Comparison of ENCODE assay signal across 9 cellular contexts in the genomic region with DNA sequence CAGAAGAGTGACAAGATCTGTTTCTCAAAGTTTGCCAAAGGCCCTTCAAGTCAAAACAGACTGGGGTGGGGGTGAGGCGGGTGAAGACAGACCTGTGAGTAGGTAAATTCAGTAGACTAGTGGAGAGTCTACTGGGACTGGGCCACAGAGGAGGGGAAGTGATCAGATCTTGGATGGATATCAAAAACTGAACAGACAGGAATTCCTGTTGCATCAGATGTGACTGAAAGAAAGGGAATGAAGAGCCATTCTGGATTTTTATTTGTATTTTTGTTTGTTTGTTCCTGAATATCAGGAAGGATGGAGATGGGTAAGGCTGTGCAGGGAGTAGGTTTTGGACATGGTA. TPM values are rescaled to one million over a fixed set of nuclear protein-coding genes. Genes with fewer than 3 reads are reported as not detected.
DNase-seq lines count a peak whose midpoint lies in the region; ATAC-seq and TF ChIP-seq lines count a peak whose summit lies in the region.
"Not testable (repeated sequence)": the region's sequence is repeated elsewhere in the genome, so short reads cannot be mapped to it uniquely, and the experiment has no call there.
"Had no signal": no experiment of that assay in that cellular context is flagged by ENCODE, and none has a peak within 500 bp of the region (broad histone marks: within the 10 kb centered on the region; RNA-seq: fewer than 3 reads in every experiment).

No MANE protein-coding gene starts in this region.

- peaks cover 22 to 36% of the 10 kb centered on the region in 2 experiments for H3K36me3 ChIP-seq in HEK293 (ENCODE audit: control insufficient read depth in 2 of 2, insufficient read depth in 1 of 2, low read length in 2 of 2)
- H3K36me3 ChIP-seq in PC-9 (ENCODE audit: low read depth): peaks cover 19% of the 10 kb centered on the region; the same call in 1 of the 2 replicates
- H3K36me3 ChIP-seq in heart left ventricle: peaks cover 0 to 30% (median 21%) of the 10 kb centered on the region in 9 donors
- H3K36me3 ChIP-seq in skeletal muscle tissue (ENCODE audit: control insufficient read depth in 3 of 3, insufficient read depth in 3 of 3, low read length in 3 of 3): peaks cover 19 to 27% (median 25%) of the 10 kb centered on the region in 3 donors

- not testable (repeated sequence) for H3K4me1 Mint-ChIP-seq in activated T-helper 2 cell treated with anti-CD3 and anti-CD28 coated beads, Interferon-gamma antibody, Interleukin-2, Interleukin-4, amounts not matched to agents 10 μg/mL and 5 μg/mL and 100 μg/mL, durations not matched to agents 14 hours and 24 hours and 36 hours (ENCODE audit: low read depth); mesothelial cell of epicardium

- H3K4me3 Mint-ChIP-seq in activated T-helper 2 cell treated with anti-CD3 and anti-CD28 coated beads, Interferon-gamma antibody, Interleukin-2, Interleukin-4, amounts not matched to agents 10 μg/mL and 5 μg/mL and 100 μg/mL, durations not matched to agents 14 hours and 24 hours and 36 hours (ENCODE audit: low read depth): peak overlapping the region; percentile 78
- H3K4me3 Mint-ChIP-seq in mesothelial cell of epicardium: peak overlapping the region; percentile 66

- H3K9me3 Mint-ChIP-seq in activated T-helper 2 cell treated with anti-CD3 and anti-CD28 coated beads, Interferon-gamma antibody, Interleukin-2, Interleukin-4, amounts not matched to agents 10 μg/mL and 5 μg/mL and 100 μg/mL, durations not matched to agents 14 hours and 24 hours and 36 hours: peaks cover 43% of the 10 kb centered on the region
- peaks cover 62% of the 10 kb centered on the region for H3K9me3 Mint-ChIP-seq in mesothelial cell of epicardium

- not testable (repeated sequence) for H3K27ac ChIP-seq in HEK293 (ENCODE audit: extremely low read depth, low read depth, low read length); PC-9; heart left ventricle; skeletal muscle tissue (ENCODE audit: low read depth, low read length)

- peak in 2 of 4 donors; percentile 21 to 29 for ATAC-seq in heart left ventricle

- not testable (repeated sequence) for H3K9me3 ChIP-seq in HEK293 (ENCODE audit: control insufficient read depth, insufficient read depth, low read depth, low read length); PC-9 (ENCODE audit: insufficient read depth, low read depth); skeletal muscle tissue (ENCODE audit: control insufficient read depth in 3 of 3, low read length in 3 of 3)
- peaks cover 0 to 22% (median 0%) of the 10 kb centered on the region in 12 donors for H3K9me3 ChIP-seq in heart left ventricle

- peak; percentile 49 for DNase-seq in AG10803 (ENCODE audit: low read depth)
- DNase-seq in PC-9; activated T-helper 2 cell treated with anti-CD3 and anti-CD28 coated beads, Interferon-gamma antibody, Interleukin-2, Interleukin-4, amounts not matched to agents 10 μg/mL and 5 μg/mL and 100 μg/mL, durations not matched to agents 14 hours and 24 hours and 36 hours (ENCODE audit: low spot score); heart left ventricle; mesothelial cell of epicardium (ENCODE audit: low spot score in 2 of 2, unreplicated experiment in 2 of 2): not testable (repeated sequence)
- peak; percentile 30 to 42 for DNase-seq in dermis microvascular lymphatic vessel endothelial cell (ENCODE audit: low read depth in 2 of 2)

- not testable (repeated sequence) for H3K9me2 ChIP-seq in PC-9 (ENCODE audit: insufficient read depth)

- not testable (repeated sequence) for H3K27me3 Mint-ChIP-seq in activated T-helper 2 cell treated with anti-CD3 and anti-CD28 coated beads, Interferon-gamma antibody, Interleukin-2, Interleukin-4, amounts not matched to agents 10 μg/mL and 5 μg/mL and 100 μg/mL, durations not matched to agents 14 hours and 24 hours and 36 hours (ENCODE audit: low read depth); mesothelial cell of epicardium (ENCODE audit: low read depth)

- H3K4me1 ChIP-seq in HEK293 (ENCODE audit: control insufficient read depth, insufficient read depth, low read length); PC-9 (replicated peaks; ENCODE audit: insufficient read depth); heart left ventricle; skeletal muscle tissue (ENCODE audit: control insufficient read depth in 3 of 3, insufficient read depth in 3 of 3, low read length in 3 of 3): not testable (repeated sequence)

- CTCF ChIA-PET in HEK293 (lab: Yijun Ruan, JAX); PC-9 (lab: Charles Lee): not testable (repeated sequence)

- intact Hi-C loops in PC-9 (cut with micrococcal nuclease; ENCODE audit: unreplicated experiment); heart left ventricle (cut with DNase I): not testable (repeated sequence)
- intact Hi-C loops in activated T-helper 2 cell treated with anti-CD3 and anti-CD28 coated beads, Interferon-gamma antibody, Interleukin-2, Interleukin-4, amounts not matched to agents 10 μg/mL and 5 μg/mL and 100 μg/mL, durations not matched to agents 14 hours and 24 hours and 36 hours (cut with micrococcal nuclease): loop anchor here (5.0 kb wide), 2 partner anchors 39 to 89 kb away; a partner anchor contains a TSS

- H2AFZ ChIP-seq in PC-9: not testable (repeated sequence)

- H3K4me3 ChIP-seq in AG10803 (ENCODE audit: low read length): peak overlapping the region; percentile 62
- H3K4me3 ChIP-seq in HEK293 (ENCODE audit: low read depth, low read length): peak overlapping the region; percentile 34
- peak overlapping the region; percentile 52 for H3K4me3 ChIP-seq in PC-9
- peak overlapping the region in 7 of 12 donors; percentile 6 to 100 (median 26) for H3K4me3 ChIP-seq in heart left ventricle
- peak overlapping the region; percentile 21 to 42 (median 38) for H3K4me3 ChIP-seq in skeletal muscle tissue (ENCODE audit: low read length in 3 of 3)

- not testable (repeated sequence) for H4K20me1 ChIP-seq in PC-9 (ENCODE audit: insufficient read depth)

- TF ChIP-seq CTCF in AG10803 (conservative IDR thresholded peaks at IDR 0.05; ENCODE audit: low read length); HEK293 (tag by site-specific recombination; IDR thresholded peaks at IDR 0.05); PC-9 (conservative IDR thresholded peaks at IDR 0.05); heart left ventricle (IDR thresholded peaks at IDR 0.05); mesothelial cell of epicardium (IDR thresholded peaks at IDR 0.05; ENCODE audit: unreplicated experiment): not testable (repeated sequence)

- WGBS in heart left ventricle, 4 donors: 14 to 17% methylated on average over 1 of the region's 1 CpG; no CpG with 5 or more reads in 2 of the 4 donors

- not testable (repeated sequence) for H3K79me2 ChIP-seq in PC-9 (ENCODE audit: low read depth)

- not testable (repeated sequence) for H3F3A ChIP-seq in PC-9 (ENCODE audit: insufficient read depth, low read depth)

- TF ChIP-seq POLR2A in heart left ventricle (IDR thresholded peaks at IDR 0.05): not testable (repeated sequence)

- BruUV-seq in PC-9 (replicated peaks; lab: Mats Ljungman, UMichigan): not testable (repeated sequence)

- POLR2A ChIA-PET in HEK293 (lab: Yijun Ruan, JAX): interaction anchor here (1.1 kb wide), 1 partner anchor 11 kb away, joined by 5 read pairs; a partner anchor contains a TSS
- POLR2A ChIA-PET in PC-9 (lab: Charles Lee; ENCODE audit: unreplicated experiment): not testable (repeated sequence)

- peaks cover 49% of the 10 kb centered on the region for H3K36me3 Mint-ChIP-seq in activated T-helper 2 cell treated with anti-CD3 and anti-CD28 coated beads, Interferon-gamma antibody, Interleukin-2, Interleukin-4, amounts not matched to agents 10 μg/mL and 5 μg/mL and 100 μg/mL, durations not matched to agents 14 hours and 24 hours and 36 hours (ENCODE audit: low read depth)
- H3K36me3 Mint-ChIP-seq in mesothelial cell of epicardium: peaks cover 55% of the 10 kb centered on the region

- peak overlapping the region in 1 of 3 donors; percentile 26 for H3K9ac ChIP-seq in skeletal muscle tissue (ENCODE audit: low read depth in 1 of 3, low read length in 3 of 3)

- not testable (repeated sequence) for H3K27me3 ChIP-seq in PC-9 (ENCODE audit: insufficient read depth, low read depth); heart left ventricle; skeletal muscle tissue (ENCODE audit: control insufficient read depth in 3 of 3, insufficient read depth in 3 of 3, low read length in 3 of 3)

- H3K4me2 ChIP-seq in PC-9: peak overlapping the region; percentile 76

- H3K27ac Mint-ChIP-seq in activated T-helper 2 cell treated with anti-CD3 and anti-CD28 coated beads, Interferon-gamma antibody, Interleukin-2, Interleukin-4, amounts not matched to agents 10 μg/mL and 5 μg/mL and 100 μg/mL, durations not matched to agents 14 hours and 24 hours and 36 hours: not testable (repeated sequence)
- peak overlapping the region; percentile 43 for H3K27ac Mint-ChIP-seq in mesothelial cell of epicardium

RNA-seq across cellular contexts. Expression of a gene that starts 0.7 kb away (rescaled TPM):
- total RNA-seq in PC-9 (2021) (12.9 and 15.2 TPM in 2 replicates), dermis microvascular lymphatic vessel endothelial cell (7.7 and 14.9 TPM in 2 replicates), heart left ventricle (10 to 100 TPM in 3 of 9 donors, 1 to 10 TPM in 6; 5.6 to 11.5 (median 7.9) TPM), mesothelial cell of epicardium (20.0 to 22.3 TPM (median 22.3 TPM) in 3 replicates), skeletal muscle tissue (9.9 TPM)
- total RNA-seq in activated T-helper 2 cell treated with anti-CD3 and anti-CD28 coated beads, Interferon-gamma antibody, Interleukin-2, Interleukin-4, amounts not matched to agents 10 μg/mL and 5 μg/mL and 100 μg/mL, durations not matched to agents 14 hours and 24 hours and 36 hours: 4.8 and 5.1 TPM in 2 replicates
- polyA plus RNA-seq in heart left ventricle: 1 to 10 TPM; 6.2 to 7.3 TPM

RNA-seq across cellular contexts. Expression of a gene that starts 10.9 kb away (rescaled TPM):
- total RNA-seq in PC-9 (2021): 8.3 and 9.1 TPM in 2 replicates
- total RNA-seq in activated T-helper 2 cell treated with anti-CD3 and anti-CD28 coated beads, Interferon-gamma antibody, Interleukin-2, Interleukin-4, amounts not matched to agents 10 μg/mL and 5 μg/mL and 100 μg/mL, durations not matched to agents 14 hours and 24 hours and 36 hours: 2.0 and 2.3 TPM in 2 replicates
- 13.1 and 14.7 TPM in 2 replicates for total RNA-seq in dermis microvascular lymphatic vessel endothelial cell
- 10 to 100 TPM; 15.7 to 30.1 (median 24.1) TPM for total RNA-seq in heart left ventricle
- 1 to 10 TPM; 4.2 to 9.1 TPM for polyA plus RNA-seq in heart left ventricle
- total RNA-seq in mesothelial cell of epicardium: 13.8 to 15.5 TPM (median 14.0 TPM) in 3 replicates
- 15.1 TPM for total RNA-seq in skeletal muscle tissue

RNA-seq across cellular contexts. Expression of a gene that starts 11.5 kb away (rescaled TPM):
- total RNA-seq in PC-9 (2021): 12.1 and 14.0 TPM in 2 replicates
- total RNA-seq in activated T-helper 2 cell treated with anti-CD3 and anti-CD28 coated beads, Interferon-gamma antibody, Interleukin-2, Interleukin-4, amounts not matched to agents 10 μg/mL and 5 μg/mL and 100 μg/mL, durations not matched to agents 14 hours and 24 hours and 36 hours: 4.5 and 6.0 TPM in 2 replicates
- total RNA-seq in dermis microvascular lymphatic vessel endothelial cell: 5.8 and 12.1 TPM in 2 replicates
- total RNA-seq in heart left ventricle: 1 to 10 TPM; 4.1 to 7.3 (median 4.9) TPM
- 1 to 10 TPM; 4.4 to 5.5 TPM for polyA plus RNA-seq in heart left ventricle
- total RNA-seq in mesothelial cell of epicardium: 9.3 to 9.7 TPM (median 9.4 TPM) in 3 replicates
- 9.9 TPM for total RNA-seq in skeletal muscle tissue

RNA-seq across cellular contexts. Expression of a gene that starts 31.3 kb away (rescaled TPM):
- total RNA-seq in PC-9 (2021) (0.70 and 0.98 TPM in 2 replicates), dermis microvascular lymphatic vessel endothelial cell (0.13 and 0.51 TPM in 2 replicates), heart left ventricle (1 to 10 TPM; 2.1 to 6.2 (median 3.0) TPM), mesothelial cell of epicardium (1.2 to 1.7 TPM (median 1.6 TPM) in 3 replicates), skeletal muscle tissue (1.0 TPM)
- 0.09 TPM in 1 of 2 replicates, not detected in the other for total RNA-seq in activated T-helper 2 cell treated with anti-CD3 and anti-CD28 coated beads, Interferon-gamma antibody, Interleukin-2, Interleukin-4, amounts not matched to agents 10 μg/mL and 5 μg/mL and 100 μg/mL, durations not matched to agents 14 hours and 24 hours and 36 hours
- 1 to 10 TPM; 1.6 to 2.2 TPM for polyA plus RNA-seq in heart left ventricle
- total RNA-seq: G401 had no signal

RNA-seq across cellular contexts. Expression of a gene that starts 38.9 kb away (rescaled TPM):
- 5.2 and 6.5 TPM in 2 replicates for total RNA-seq in PC-9 (2021)
- total RNA-seq in activated T-helper 2 cell treated with anti-CD3 and anti-CD28 coated beads, Interferon-gamma antibody, Interleukin-2, Interleukin-4, amounts not matched to agents 10 μg/mL and 5 μg/mL and 100 μg/mL, durations not matched to agents 14 hours and 24 hours and 36 hours: 3.5 and 4.1 TPM in 2 replicates
- total RNA-seq in dermis microvascular lymphatic vessel endothelial cell: 2.8 and 4.9 TPM in 2 replicates
- total RNA-seq in heart left ventricle: 1 to 10 TPM; 2.5 to 5.2 (median 3.7) TPM
- polyA plus RNA-seq in heart left ventricle: 1 to 10 TPM; 2.6 to 3.3 TPM
- total RNA-seq in mesothelial cell of epicardium: 11.1 to 11.5 TPM (median 11.3 TPM) in 3 replicates
- 8.9 TPM for total RNA-seq in skeletal muscle tissue
